In genomic region chr1:161117681-161118581, GRCh38 we compare ENCODE assay signal across 8 cellular contexts. TPM values are rescaled to one million over a fixed set of nuclear protein-coding genes. Genes with fewer than 3 reads are reported as not detected.
DNase-seq lines count a peak whose midpoint lies in the region; TF ChIP-seq lines count a peak whose summit lies in the region.

Gene NIT1 (plus strand): TSS chr1:161118105. CDS start chr1:161118177, 72 bp downstream.
Gene PFDN2 (minus strand): TSS chr1:161118037. CDS start chr1:161118026, 11 bp downstream.

- POLR2A ChIA-PET in GM10248 (lab: Yijun Ruan, JAX): interaction anchor here (0.8 kb wide), 1 partner anchor 48 kb away, joined by 3 read pairs; the partner anchor contains the start of gene ARHGAP30

- H3K36me3 ChIP-seq in SU-DHL-6 (ENCODE audit: low read length): 0 out of 2 replicates have a peak, but pooled peaks cover 4% of the 10 kb centered on the region
- peaks cover 32% of the 10 kb centered on the region for H3K36me3 ChIP-seq in osteoblast (ENCODE audit: insufficient read depth, low read length)

- H2AFZ ChIP-seq in SU-DHL-6 (ENCODE audit: low read depth, low read length, severe bottlenecking): peak within 1 kb of the TSS; percentile 69
- H2AFZ ChIP-seq in osteoblast (ENCODE audit: low read length): peak within 1 kb of the TSS; percentile 90

- H3K4me1 Mint-ChIP-seq in HFFc6 (ENCODE audit: low read depth) (peaks cover 63% of the 10 kb centered on the region), glutamatergic neuron (ENCODE audit: low read depth, unreplicated experiment) (peaks cover 3% of the 10 kb centered on the region)
- H3K4me1 Mint-ChIP-seq in activated naive CD8-positive, alpha-beta T cell treated with anti-CD3 and anti-CD28 coated beads for 36 hours: peaks cover 72% of the 10 kb centered on the region

- H3K27me3 Mint-ChIP-seq in HFFc6 (ENCODE audit: insufficient read depth): no peaks in the 10 kb centered on the region; the same call in none of the 2 replicates
- no peaks in the 10 kb centered on the region for H3K27me3 Mint-ChIP-seq in activated naive CD8-positive, alpha-beta T cell treated with anti-CD3 and anti-CD28 coated beads for 36 hours
- peaks cover 2% of the 10 kb centered on the region for H3K27me3 Mint-ChIP-seq in glutamatergic neuron (ENCODE audit: unreplicated experiment)

- H3K27me3 ChIP-seq in SU-DHL-6 (ENCODE audit: low read length) (no peaks in the 10 kb centered on the region), osteoblast (ENCODE audit: insufficient read depth, low read length) (no peaks in the 10 kb centered on the region)

- H3K79me2 ChIP-seq in SU-DHL-6 (ENCODE audit: insufficient read depth, low read length) (peaks cover 58% of the 10 kb centered on the region), osteoblast (ENCODE audit: insufficient read depth, low read length) (peaks cover 68% of the 10 kb centered on the region)

- H3K27ac ChIP-seq in SU-DHL-6 (ENCODE audit: low read depth, low read length): peak within 1 kb of the TSS; percentile 48
- peak within 1 kb of the TSS; percentile 98 for H3K27ac ChIP-seq in osteoblast (ENCODE audit: low read depth, low read length)
- H3K27ac ChIP-seq in temporal lobe (ENCODE audit: low read depth, low read length): peak within 1 kb of the TSS; percentile 90

- H4K20me1 ChIP-seq in SU-DHL-6 (ENCODE audit: low read depth, low read length) (0 out of 2 replicates have a peak, but pooled peaks cover 2% of the 10 kb centered on the region), osteoblast (ENCODE audit: insufficient read depth, low read length) (peaks cover 36% of the 10 kb centered on the region)

- peak; percentile 93 for DNase-seq in GM10248 (ENCODE audit: extremely low spot score)
- peak; percentile 74 for DNase-seq in HFFc6
- peak; percentile 91 for DNase-seq in NB4 (ENCODE audit: low read depth)
- DNase-seq in activated naive CD8-positive, alpha-beta T cell treated with anti-CD3 and anti-CD28 coated beads for 36 hours: peak; percentile 92
- peak; percentile 91 for DNase-seq in glutamatergic neuron
- peak; percentile 96 for DNase-seq in osteoblast (ENCODE audit: insufficient read length, low spot score, missing footprints)

- H3K4me2 ChIP-seq in SU-DHL-6 (ENCODE audit: low read depth, low read length, poor library complexity, severe bottlenecking): peak within 1 kb of the TSS; percentile 73
- H3K4me2 ChIP-seq in osteoblast (ENCODE audit: insufficient read depth, low read length): peak within 1 kb of the TSS; percentile 95

- H3F3A ChIP-seq in SU-DHL-6 (ENCODE audit: insufficient read depth): peaks cover 8% of the 10 kb centered on the region; the same call in 1 of the 2 replicates

- H3K9me3 Mint-ChIP-seq in HFFc6: no peaks in the 10 kb centered on the region
- H3K9me3 Mint-ChIP-seq in activated naive CD8-positive, alpha-beta T cell treated with anti-CD3 and anti-CD28 coated beads for 36 hours: no peaks in the 10 kb centered on the region
- H3K9me3 Mint-ChIP-seq in glutamatergic neuron (ENCODE audit: unreplicated experiment): no peaks in the 10 kb centered on the region

- peaks cover 13% of the 10 kb centered on the region; the same call in 1 of the 2 replicates for H3K36me3 Mint-ChIP-seq in HFFc6 (ENCODE audit: low read depth)
- H3K36me3 Mint-ChIP-seq in activated naive CD8-positive, alpha-beta T cell treated with anti-CD3 and anti-CD28 coated beads for 36 hours: peaks cover 61% of the 10 kb centered on the region
- H3K36me3 Mint-ChIP-seq in glutamatergic neuron (ENCODE audit: unreplicated experiment): no peaks in the 10 kb centered on the region

- H3K9me3 ChIP-seq in SU-DHL-6 (ENCODE audit: insufficient read depth, low read length) (no peaks in the 10 kb centered on the region), osteoblast (ENCODE audit: low read depth, low read length) (no peaks in the 10 kb centered on the region)

- no peaks in the 10 kb centered on the region for H3K9me2 ChIP-seq in SU-DHL-6 (replicated peaks; ENCODE audit: insufficient read depth, low read length)

- TF ChIP-seq POLR2A in NB4 (IDR thresholded peaks at IDR 0.05; ENCODE audit: extremely low read depth, insufficient read length): peak; percentile 79

- CTCF ChIA-PET in GM10248 (lab: Yijun Ruan, JAX): interaction anchor here (0.6 to 3.8 kb wide), 12 partner anchors 10 to 93 kb away, joined by 3 to 20 read pairs (median 3); partner anchors contain the start of genes KLHDC9, PPOX and TSTD1

- peak within 1 kb of the TSS; percentile 73 for H3K9ac ChIP-seq in SU-DHL-6 (ENCODE audit: low read length)

- peak within 1 kb of the TSS; percentile 97 for H3K4me3 Mint-ChIP-seq in HFFc6
- peak within 1 kb of the TSS; percentile 93 for H3K4me3 Mint-ChIP-seq in activated naive CD8-positive, alpha-beta T cell treated with anti-CD3 and anti-CD28 coated beads for 36 hours
- H3K4me3 Mint-ChIP-seq in glutamatergic neuron (ENCODE audit: unreplicated experiment): peak within 1 kb of the TSS; percentile 92

- H3K4me3 ChIP-seq in NB4 (ENCODE audit: low read depth, low read length): peak within 1 kb of the TSS; percentile 98
- peak within 1 kb of the TSS; percentile 82 for H3K4me3 ChIP-seq in SU-DHL-6 (ENCODE audit: insufficient read depth, low read length, poor library complexity, severe bottlenecking)
- peak within 1 kb of the TSS; percentile 97 for H3K4me3 ChIP-seq in osteoblast (ENCODE audit: insufficient read depth, low read length)

- H3K27ac Mint-ChIP-seq in HFFc6 (peak within 1 kb of the TSS; percentile 98), glutamatergic neuron (ENCODE audit: unreplicated experiment) (peak within 1 kb of the TSS; percentile 55)
- peak within 1 kb of the TSS; percentile 90 for H3K27ac Mint-ChIP-seq in activated naive CD8-positive, alpha-beta T cell treated with anti-CD3 and anti-CD28 coated beads for 36 hours

- H3K4me1 ChIP-seq in osteoblast (ENCODE audit: insufficient read depth, low read length): peaks cover 49% of the 10 kb centered on the region

- peak; percentile 0 for TF ChIP-seq CTCF in GM10248 (IDR thresholded peaks at IDR 0.05; ENCODE audit: control extremely low read depth, extremely low read depth, low read depth, missing control alignments)
- no peak for TF ChIP-seq CTCF in HFFc6 (IDR thresholded peaks at IDR 0.05)
- TF ChIP-seq CTCF in NB4 (IDR thresholded peaks at IDR 0.05; ENCODE audit: low read depth, low read length): no peak
- no peak for TF ChIP-seq CTCF in SU-DHL-6 (IDR thresholded peaks at IDR 0.05; ENCODE audit: insufficient read depth, low read length, poor library complexity, severe bottlenecking)
- no peak for TF ChIP-seq CTCF in glutamatergic neuron (IDR thresholded peaks at IDR 0.05; ENCODE audit: partially characterized antibody, unreplicated experiment)
- no peak for TF ChIP-seq CTCF in osteoblast (IDR thresholded peaks at IDR 0.05; ENCODE audit: extremely low read depth, low read depth, low read length)

RNA-seq across cellular contexts. Expression of gene NIT1, which starts in this region (rescaled TPM):
- 10 to 100 TPM; 26.2 to 35.1 (median 32.5) TPM for total RNA-seq in HFFc6 (2021; fragmentation: NEBNext Ultra II Directional; extraction: Animal tissue kit (Norgen Biotek cat#: 25700))
- 10 to 100 TPM; 34.3 to 39.3 TPM for total RNA-seq in activated naive CD8-positive, alpha-beta T cell treated with anti-CD3 and anti-CD28 coated beads for 36 hours
- total RNA-seq in glutamatergic neuron (ENCODE audit: unreplicated experiment): 40.2 TPM
- 23.9 and 28.0 TPM in 2 replicates for total RNA-seq in osteoblast
- total RNA-seq in temporal lobe: 9.8 TPM

RNA-seq across cellular contexts. Expression of gene PFDN2, which starts in this region (rescaled TPM):
- total RNA-seq in HFFc6 (2021; fragmentation: NEBNext Ultra II Directional; extraction: Animal tissue kit (Norgen Biotek cat#: 25700)): 100 to 1,000 TPM in 2 of 6 experiments, 10 to 100 TPM in 4; 77.4 to 114 (median 92.8) TPM
- total RNA-seq in activated naive CD8-positive, alpha-beta T cell treated with anti-CD3 and anti-CD28 coated beads for 36 hours: 100 to 1,000 TPM; 141 to 148 TPM
- total RNA-seq in glutamatergic neuron (ENCODE audit: unreplicated experiment): 83.7 TPM
- 17.7 and 27.9 TPM in 2 replicates for total RNA-seq in osteoblast
- total RNA-seq in temporal lobe: 34.7 TPM

Comparison
In these comparisons a context has a peak if more than half of its experiments do, and no peak if none do; other contexts are left out.
1. Peak in every context shown above with its lines: DNase-seq, H3K4me3 ChIP-seq and H3K27ac ChIP-seq.
2. H3K27ac ChIP-seq: peak in every context shown above with its lines; median percentile 98 in osteoblast; 90 in temporal lobe; 48 in SU-DHL-6.